Comparison of ENCODE assay signal across 8 cellular contexts in genomic region chr22:38230108-38230825, GRCh38. TPM values are rescaled to one million over a fixed set of nuclear protein-coding genes. Genes with fewer than 3 reads are reported as not detected.
DNase-seq lines count a peak whose midpoint lies in the region; ATAC-seq and TF ChIP-seq lines count a peak whose summit lies in the region.

No MANE protein-coding gene starts in this region.

- ATAC-seq in naive thymus-derived CD4-positive, alpha-beta T cell = peak; percentile 78
- ATAC-seq in HG03280 (IDR thresholded peaks at IDR 0.05; ENCODE audit: unreplicated experiment) (no peak), HG03175 (IDR thresholded peaks at IDR 0.05; ENCODE audit: unreplicated experiment) (no peak), HG03521 (IDR thresholded peaks at IDR 0.05; ENCODE audit: unreplicated experiment) (no peak)

- H3K4me3 ChIP-seq in BJ (ENCODE audit: low read depth, low read length) (no peak overlapping the region), HFF-Myc (replicated peaks; ENCODE audit: low read depth, low read length) (no peak overlapping the region), WERI-Rb-1 (ENCODE audit: low read depth, low read length) (no peak overlapping the region), epithelial cell of esophagus (ENCODE audit: low read length) (no peak overlapping the region)
- H3K4me3 ChIP-seq in naive thymus-derived CD4-positive, alpha-beta T cell (ENCODE audit: low read length) = no peak overlapping the region

- TF ChIP-seq CTCF in BJ (IDR thresholded peaks at IDR 0.05; ENCODE audit: insufficient read depth, low read depth, low read length) (peak; percentile 32), HFF-Myc (IDR thresholded peaks at IDR 0.05; ENCODE audit: low read depth, low read length, missing control alignments) (peak; percentile 52), WERI-Rb-1 (IDR thresholded peaks at IDR 0.05; ENCODE audit: low read depth, low read length) (peak; percentile 59; the same call in 1 of the 2 replicates), epithelial cell of esophagus (IDR thresholded peaks at IDR 0.05; ENCODE audit: insufficient read depth, low read depth, low read length, missing control alignments) (peak; percentile 88)

- peaks cover 0 to 24% (median 5%) of the 10 kb centered on the region in 5 donors for H3K36me3 Mint-ChIP-seq in naive thymus-derived CD4-positive, alpha-beta T cell

- H3K4me1 ChIP-seq in naive thymus-derived CD4-positive, alpha-beta T cell (ENCODE audit: control insufficient read depth in 2 of 2, insufficient read depth in 2 of 2, low read length in 2 of 2) = no peaks in the 10 kb centered on the region

- peaks cover 50% of the 10 kb centered on the region for H3K36me3 ChIP-seq in BJ (ENCODE audit: control insufficient read depth, insufficient read depth, low read length)
- peaks cover 36% of the 10 kb centered on the region for H3K36me3 ChIP-seq in WERI-Rb-1
- H3K36me3 ChIP-seq in naive thymus-derived CD4-positive, alpha-beta T cell (ENCODE audit: control insufficient read depth in 2 of 3, insufficient read depth in 3 of 3, low read length in 3 of 3) = peaks cover 0 to 84% (median 9%) of the 10 kb centered on the region in 3 experiments

- CTCF ChIA-PET in BJ (lab: Yijun Ruan, JAX) = interaction anchor here (1.3 to 3.5 kb wide), 4 partner anchors 8 to 124 kb away, joined by 3 to 18 read pairs (median 5); no protein-coding TSS in a partner anchor
- CTCF ChIA-PET in naive thymus-derived CD4-positive, alpha-beta T cell (lab: Charles Lee) = interaction anchor here (0.5 to 1.9 kb wide), 6 partner anchors 24 to 178 kb away, joined by 3 to 16 read pairs (median 4); no protein-coding TSS in a partner anchor

- peak overlapping the region in 1 of 9 donors; percentile 9 for H3K27ac Mint-ChIP-seq in naive thymus-derived CD4-positive, alpha-beta T cell

- H3K4me3 Mint-ChIP-seq in naive thymus-derived CD4-positive, alpha-beta T cell = no peak overlapping the region

- peaks cover 0 to 11% (median 0%) of the 10 kb centered on the region in 7 donors for H3K4me1 Mint-ChIP-seq in naive thymus-derived CD4-positive, alpha-beta T cell

- no peak overlapping the region for H3K27ac ChIP-seq in WERI-Rb-1
- no peak overlapping the region for H3K27ac ChIP-seq in naive thymus-derived CD4-positive, alpha-beta T cell (ENCODE audit: low read depth, low read length)

- intact Hi-C loops in naive thymus-derived CD4-positive, alpha-beta T cell (cut with micrococcal nuclease) = loop anchor here in 1 of 2 donors (1.0 kb wide), 1 partner anchor 116 kb away; no protein-coding TSS in a partner anchor

- no peaks in the 10 kb centered on the region for H3K9me3 Mint-ChIP-seq in naive thymus-derived CD4-positive, alpha-beta T cell

- H3K27me3 Mint-ChIP-seq in naive thymus-derived CD4-positive, alpha-beta T cell = no peaks in the 10 kb centered on the region

- DNase-seq in BJ (ENCODE audit: low read depth) (no peak), HFF-Myc (ENCODE audit: extremely low read depth, low read depth) (peak; percentile 44), WERI-Rb-1 (peak; percentile 47), epithelial cell of esophagus (ENCODE audit: low read depth) (peak; percentile 90)
- DNase-seq in naive thymus-derived CD4-positive, alpha-beta T cell = peak in 7 of 9 donors; percentile 14 to 48 (median 38)

- POLR2A ChIA-PET in BJ (lab: Charles Lee) = interaction anchor here (0.6 kb wide), 2 partner anchors 21 to 942 kb away, joined by 3 to 12 read pairs; no protein-coding TSS in a partner anchor
- POLR2A ChIA-PET in naive thymus-derived CD4-positive, alpha-beta T cell (lab: Charles Lee) = no interaction called here

- H3K27me3 ChIP-seq in BJ (ENCODE audit: control insufficient read depth, insufficient read depth, low read length) (no peaks in the 10 kb centered on the region), WERI-Rb-1 (ENCODE audit: insufficient read depth, low read depth, severe bottlenecking) (no peaks in the 10 kb centered on the region)
- no peaks in the 10 kb centered on the region for H3K27me3 ChIP-seq in naive thymus-derived CD4-positive, alpha-beta T cell (ENCODE audit: control insufficient read depth in 2 of 2, insufficient read depth in 2 of 2, low read length in 2 of 2)

- no peaks in the 10 kb centered on the region for H3K9me3 ChIP-seq in WERI-Rb-1 (ENCODE audit: severe bottlenecking)
- no peaks in the 10 kb centered on the region for H3K9me3 ChIP-seq in naive thymus-derived CD4-positive, alpha-beta T cell (ENCODE audit: control insufficient read depth in 2 of 3, low read length in 3 of 3)

RNA-seq across cellular contexts. Expression of gene MAFF, which starts 28.5 kb away (rescaled TPM):
- polyA plus RNA-seq in BJ (2011; rRNA removed) = 14.1 and 14.8 TPM in 2 replicates
- polyA minus RNA-seq in BJ (2011; rRNA and poly(A)+ RNA removed) = 5.0 and 5.8 TPM in 2 replicates
- 10 to 100 TPM in 2 of 5 experiments, 1 to 10 TPM in 3; 4.8 to 72.6 (median 5.5) TPM for total RNA-seq in naive thymus-derived CD4-positive, alpha-beta T cell
- polyA plus RNA-seq in naive thymus-derived CD4-positive, alpha-beta T cell = 1 to 10 TPM; 1.6 to 2.3 TPM

RNA-seq across cellular contexts. Expression of gene TMEM184B, which starts 42.5 kb away (rescaled TPM):
- polyA plus RNA-seq in BJ (2011; rRNA removed) = 26.5 and 75.5 TPM in 2 replicates
- 35.2 and 48.1 TPM in 2 replicates for polyA minus RNA-seq in BJ (2011; rRNA and poly(A)+ RNA removed)
- total RNA-seq in naive thymus-derived CD4-positive, alpha-beta T cell = 10 to 100 TPM; 26.9 to 41.3 (median 35.0) TPM
- polyA plus RNA-seq in naive thymus-derived CD4-positive, alpha-beta T cell = 10 to 100 TPM in 1 of 2 donors, 1 to 10 TPM in 1; 9.0 to 19.5 TPM

RNA-seq across cellular contexts. Expression of gene PLA2G6, which starts 48.6 kb away (rescaled TPM):
- 10.1 and 14.9 TPM in 2 replicates for polyA plus RNA-seq in BJ (2011; rRNA removed)
- polyA minus RNA-seq in BJ (2011; rRNA and poly(A)+ RNA removed) = 19.5 and 23.0 TPM in 2 replicates
- total RNA-seq in naive thymus-derived CD4-positive, alpha-beta T cell = 100 to 1,000 TPM in 3 of 5 experiments, 10 to 100 TPM in 2; 66.5 to 252 (median 105) TPM
- 1 to 10 TPM; 4.8 to 8.3 TPM for polyA plus RNA-seq in naive thymus-derived CD4-positive, alpha-beta T cell

Comparison
In these comparisons a context has a peak if more than half of its experiments do, and no peak if none do; other contexts are left out.
1. CTCF ChIP-seq: peak in every context shown above with its lines; median percentile 88 in epithelial cell of esophagus; 59 in WERI-Rb-1; 52 in HFF-Myc; 32 in BJ.